In the genomic region with DNA sequence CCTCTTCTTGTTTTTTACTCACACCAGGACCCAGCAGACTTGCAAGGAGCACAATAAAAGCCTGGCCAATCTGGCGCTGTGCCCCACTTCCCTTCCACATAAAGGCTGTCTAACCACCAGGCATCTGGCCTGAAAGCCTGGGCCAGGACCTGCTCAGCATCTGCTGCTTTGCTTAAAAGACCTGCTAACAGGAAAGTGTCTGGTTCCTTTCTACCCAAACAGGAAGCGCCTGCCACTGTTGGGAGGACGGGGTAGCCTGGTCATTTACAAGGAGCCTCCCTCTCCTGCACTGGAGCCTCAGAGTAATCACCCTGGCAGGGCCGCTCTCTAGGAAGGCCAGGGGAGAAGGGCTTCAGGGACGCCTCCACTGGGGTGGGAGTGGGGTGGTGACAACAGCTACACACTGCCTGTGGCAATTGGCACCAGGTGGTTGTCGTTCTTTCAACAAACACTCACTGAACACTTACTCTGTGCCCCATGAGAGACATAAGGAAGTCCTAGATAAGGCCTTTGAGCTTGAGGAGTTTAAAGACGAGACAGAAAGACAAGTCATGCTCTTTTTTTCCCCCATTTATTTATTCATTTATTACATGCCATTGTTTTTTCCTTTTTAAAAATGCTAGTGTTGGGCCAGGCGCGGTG, we compare ENCODE assay signal across 10 cellular contexts. TPM values are rescaled to one million over a fixed set of nuclear protein-coding genes. Genes with fewer than 3 reads are reported as not detected.
A peak's percentile ranks its signal among the peaks of the same experiment; 100 is the strongest.
DNase-seq lines count a peak whose midpoint lies in the region; ATAC-seq and TF ChIP-seq lines count a peak whose summit lies in the region.
"Had no signal": no experiment of that assay in that cellular context is flagged by ENCODE, and none has a peak within 500 bp of the region (broad histone marks: within the 10 kb centered on the region; RNA-seq: fewer than 3 reads in every experiment).

No MANE protein-coding gene starts in this region.

- H3K4me2 ChIP-seq in DND-41 (ENCODE audit: insufficient read depth, low read length) = no peak overlapping the region

- no peaks in the 10 kb centered on the region for H3K79me2 ChIP-seq in DND-41 (ENCODE audit: insufficient read depth, low read length)

- POLR2A ChIA-PET in GM10248 (lab: Yijun Ruan, JAX) = no interaction called here

- CTCF ChIA-PET in GM10248 (lab: Yijun Ruan, JAX) = interaction anchor here (0.9 to 1.0 kb wide), 2 partner anchors 8 to 38 kb away, joined by 3 to 4 read pairs; no protein-coding TSS in a partner anchor

- no peak overlapping the region for H3K27ac ChIP-seq in DND-41 (ENCODE audit: low read length)
- no peak overlapping the region for H3K27ac ChIP-seq in foreskin keratinocyte

- no peak overlapping the region for H3K4me3 ChIP-seq in DND-41 (ENCODE audit: low read depth in 1 of 2, low read length in 2 of 2)

- ATAC-seq in DND-41 (ENCODE audit: insufficient read depth, low read depth) (peak; percentile 73), esophagus mucosa (peak; percentile 30), HG03196 (IDR thresholded peaks at IDR 0.05; ENCODE audit: unreplicated experiment) (no peak), foreskin keratinocyte (no peak)

- no peaks in the 10 kb centered on the region for H3K36me3 ChIP-seq in DND-41 (ENCODE audit: insufficient read depth, low read length)

- no peak overlapping the region for H2AFZ ChIP-seq in DND-41 (ENCODE audit: low read depth, low read length)

- H4K20me1 ChIP-seq in DND-41 (ENCODE audit: insufficient read depth, low read length) = no peaks in the 10 kb centered on the region

- no peaks in the 10 kb centered on the region for H3K9me3 ChIP-seq in DND-41 (ENCODE audit: insufficient read depth, low read length, severe bottlenecking)

- TF ChIP-seq CTCF in DND-41 (IDR thresholded peaks at IDR 0.05; ENCODE audit: borderline replicate concordance, extremely low read depth, low read length, poor library complexity, severe bottlenecking) (no peak), GM10266 (IDR thresholded peaks at IDR 0.05; ENCODE audit: control insufficient read depth, insufficient read depth, low read depth, missing control alignments) (no peak), foreskin keratinocyte (conservative IDR thresholded peaks at IDR 0.05) (no peak), GM10248 (IDR thresholded peaks at IDR 0.05; ENCODE audit: control extremely low read depth, extremely low read depth, low read depth, missing control alignments) (no peak)

- DNase-seq in DND-41 = peak; percentile 67
- peak; percentile 94 to 96 for DNase-seq in NCI-H446 (lab: John Stamatoyannopoulos, UW)
- DNase-seq in occipital lobe (lab: John Stamatoyannopoulos, UW) = peak; percentile 34
- no peak for DNase-seq in GM10266 (ENCODE audit: extremely low spot score)
- no peak for DNase-seq in foreskin keratinocyte
- no peak for DNase-seq in GM10248 (ENCODE audit: extremely low spot score)
- DNase-seq: activated CD4-positive, alpha-beta memory T cell treated with anti-CD3 and anti-CD28 coated beads for 36 hours had no signal

- peaks cover 10% of the 10 kb centered on the region for H3K27me3 ChIP-seq in DND-41 (ENCODE audit: insufficient read depth, low read length, poor library complexity)
- H3K27me3 ChIP-seq in foreskin keratinocyte = no peaks in the 10 kb centered on the region

- H3K9ac ChIP-seq in DND-41 (ENCODE audit: low read depth, low read length) = no peak overlapping the region

- H3K4me1 ChIP-seq in DND-41 (ENCODE audit: insufficient read depth, low read length) (peaks cover 8% of the 10 kb centered on the region), foreskin keratinocyte (no peaks in the 10 kb centered on the region)

RNA-seq across cellular contexts. Expression of a gene that starts 6.3 kb away (rescaled TPM):
- total RNA-seq in esophagus mucosa = 14.5 TPM
- 8.9 TPM for total RNA-seq in occipital lobe
- total RNA-seq in foreskin keratinocyte = 4.1 and 4.5 TPM in 2 replicates
- polyA plus RNA-seq in foreskin keratinocyte = 4.5 and 5.5 TPM in 2 replicates
- total RNA-seq: activated CD4-positive, alpha-beta memory T cell treated with anti-CD3 and anti-CD28 coated beads for 36 hours had no signal

RNA-seq across cellular contexts. Expression of a gene that starts 7.6 kb away (rescaled TPM):
- total RNA-seq in esophagus mucosa (156 TPM), occipital lobe (72.8 TPM), foreskin keratinocyte (99.6 and 106 TPM in 2 replicates)
- polyA plus RNA-seq in foreskin keratinocyte = 121 and 144 TPM in 2 replicates

RNA-seq across cellular contexts. Expression of a gene that starts 41.0 kb away (rescaled TPM):
- total RNA-seq in esophagus mucosa = not detected
- total RNA-seq in occipital lobe = not detected
- total RNA-seq in foreskin keratinocyte = not detected in 2 replicates
- not detected in 2 replicates for polyA plus RNA-seq in foreskin keratinocyte
- total RNA-seq: activated CD4-positive, alpha-beta memory T cell treated with anti-CD3 and anti-CD28 coated beads for 36 hours; renal cortical epithelial cell had no signal

RNA-seq across cellular contexts. Expression of a gene that starts 48.7 kb away (rescaled TPM):
- not detected for total RNA-seq in esophagus mucosa
- 0.16 TPM for total RNA-seq in occipital lobe
- total RNA-seq in foreskin keratinocyte = not detected in 2 replicates
- not detected in 2 replicates for polyA plus RNA-seq in foreskin keratinocyte
- total RNA-seq: activated CD4-positive, alpha-beta memory T cell treated with anti-CD3 and anti-CD28 coated beads for 36 hours had no signal

Comparison
In these comparisons a context has a peak if more than half of its experiments do, and no peak if none do; other contexts are left out.
1. ATAC-seq: peak in DND-41 (single experiment) and esophagus mucosa (single experiment); none in HG03196 (single experiment) and foreskin keratinocyte (single experiment).
2. DNase-seq: peak in DND-41 (single experiment), NCI-H446 (2 of 2) and occipital lobe (single experiment); none in GM10266 (single experiment), foreskin keratinocyte (0 of 2) and GM10248 (single experiment).